15 cellular contexts compared by ENCODE assay signal in genomic region chr4:40292313-40292759, GRCh38. TPM values are rescaled to one million over a fixed set of nuclear protein-coding genes. Genes with fewer than 3 reads are reported as not detected.
A peak's percentile ranks its signal among the peaks of the same experiment; 100 is the strongest.
DNase-seq lines count a peak whose midpoint lies in the region; ATAC-seq and TF ChIP-seq lines count a peak whose summit lies in the region.
"Had no signal": no experiment of that assay in that cellular context is flagged by ENCODE, and none has a peak within 500 bp of the region (broad histone marks: within the 10 kb centered on the region; RNA-seq: fewer than 3 reads in every experiment).

No MANE protein-coding gene starts in this region.

- peak; percentile 56 for DNase-seq in mammary epithelial cell
- DNase-seq in MCF 10A (ENCODE audit: unreplicated experiment) = no peak
- no peak for DNase-seq in activated CD4-positive, alpha-beta memory T cell treated with anti-CD3 and anti-CD28 coated beads for 36 hours
- peak; percentile 58 to 61 for DNase-seq in foreskin fibroblast
- DNase-seq in stromal cell of bone marrow (ENCODE audit: low read depth) = peak; percentile 13
- DNase-seq in NCI-H187 treated with DMSO at 0.1 percent for 48 hours (lab: John Stamatoyannopoulos, UW) = no peak
- DNase-seq: activated naive CD4-positive, alpha-beta T cell; dorsolateral prefrontal cortex; NCI-H2081; ovary; stimulated activated CD4-positive, alpha-beta T cell treated with anti-CD3 and anti-CD28 coated beads, Interleukin-4, amount 100 ng/mL, for 24 hours had no signal

- H3K4me1 Mint-ChIP-seq in MCF 10A (ENCODE audit: insufficient read depth, unreplicated experiment) = peaks cover 24% of the 10 kb centered on the region
- peaks cover 49% of the 10 kb centered on the region for H3K4me1 Mint-ChIP-seq in activated CD4-positive, alpha-beta memory T cell treated with anti-CD3 and anti-CD28 coated beads for 36 hours (ENCODE audit: low read depth)

- in situ Hi-C loops in mammary epithelial cell (cut with MboI; ENCODE audit: low sequenced_read_pairs in 2 of 2) = no loop called here

- POLR2A ChIA-PET in MCF 10A (lab: Yijun Ruan, JAX) = interaction anchor here (0.6 to 1.4 kb wide), 2 partner anchors 9 to 36 kb away, joined by 3 read pairs; no protein-coding TSS in a partner anchor
- POLR2A ChIA-PET in activated CD4-positive, alpha-beta memory T cell treated with anti-CD3 and anti-CD28 coated beads for 36 hours (lab: Charles Lee) = interaction anchor here (1.1 kb wide), 1 partner anchor 9 kb away, joined by 3 read pairs; no protein-coding TSS in a partner anchor

- no peaks in the 10 kb centered on the region for H4K20me1 ChIP-seq in mammary epithelial cell (ENCODE audit: insufficient read depth, low read length)

- H3K27me3 ChIP-seq in mammary epithelial cell (ENCODE audit: insufficient read depth, low read length) = no peaks in the 10 kb centered on the region
- H3K27me3 ChIP-seq: ovary, tibial nerve had no signal

- no TSS peak for BruUV-seq in mammary epithelial cell (replicated peaks; lab: Mats Ljungman, UMichigan)
- no TSS peak for BruUV-seq in MCF 10A (replicated peaks; lab: Mats Ljungman, UMichigan)

- H3K36me3 ChIP-seq in mammary epithelial cell (ENCODE audit: insufficient read depth, low read length) = no peaks in the 10 kb centered on the region
- H3K36me3 ChIP-seq: ovary, tibial nerve had no signal

- WGBS in mammary epithelial cell (ENCODE audit: low coverage, missing lambda C conversion rate) = 90% methylated on average over 2 of the region's 2 CpGs

- dilution Hi-C loops in mammary epithelial cell (cut with HindIII; ENCODE audit: low sequenced_read_pairs) = no loop called here

- H3K27me3 Mint-ChIP-seq in MCF 10A (ENCODE audit: insufficient read depth, unreplicated experiment) = no peaks in the 10 kb centered on the region
- H3K27me3 Mint-ChIP-seq in activated CD4-positive, alpha-beta memory T cell treated with anti-CD3 and anti-CD28 coated beads for 36 hours = no peaks in the 10 kb centered on the region

- H3K79me2 ChIP-seq in mammary epithelial cell (ENCODE audit: insufficient read depth, low read length) = no peaks in the 10 kb centered on the region

- no peak overlapping the region for H3K27ac Mint-ChIP-seq in MCF 10A (ENCODE audit: low read depth, unreplicated experiment)
- H3K27ac Mint-ChIP-seq in activated CD4-positive, alpha-beta memory T cell treated with anti-CD3 and anti-CD28 coated beads for 36 hours = peak overlapping the region; percentile 34

- H3K9ac ChIP-seq in mammary epithelial cell (ENCODE audit: insufficient read depth, low read length) = no peak overlapping the region

- intact Hi-C loops in mammary epithelial cell (cut with micrococcal nuclease) (no loop called here), MCF 10A (cut with micrococcal nuclease) (no loop called here)
- intact Hi-C loops in activated CD4-positive, alpha-beta memory T cell treated with anti-CD3 and anti-CD28 coated beads for 36 hours (cut with micrococcal nuclease) = loop anchor here (5.0 kb wide), 1 partner anchor 1250 kb away; no protein-coding TSS in a partner anchor

- no peak overlapping the region for H3K27ac ChIP-seq in mammary epithelial cell (ENCODE audit: insufficient read depth, low read depth, low read length)
- H3K27ac ChIP-seq: dorsolateral prefrontal cortex, ovary, RWPE1, tibial nerve had no signal

- peaks cover 36% of the 10 kb centered on the region for H3K4me1 ChIP-seq in mammary epithelial cell (ENCODE audit: insufficient read depth, low read length)
- H3K4me1 ChIP-seq: tibial nerve had no signal

- no peak overlapping the region for H3K4me2 ChIP-seq in mammary epithelial cell (ENCODE audit: insufficient read depth, low read depth, low read length)

- H3K4me3 Mint-ChIP-seq in MCF 10A (ENCODE audit: unreplicated experiment) = no peak overlapping the region
- no peak overlapping the region for H3K4me3 Mint-ChIP-seq in activated CD4-positive, alpha-beta memory T cell treated with anti-CD3 and anti-CD28 coated beads for 36 hours

- H3K36me3 Mint-ChIP-seq in MCF 10A (ENCODE audit: insufficient read depth, unreplicated experiment) = no peaks in the 10 kb centered on the region
- H3K36me3 Mint-ChIP-seq in activated CD4-positive, alpha-beta memory T cell treated with anti-CD3 and anti-CD28 coated beads for 36 hours = no peaks in the 10 kb centered on the region

- ATAC-seq in GM21447 (IDR thresholded peaks at IDR 0.05; ENCODE audit: unreplicated experiment) (no peak), HG03039 (IDR thresholded peaks at IDR 0.05; ENCODE audit: unreplicated experiment) (no peak)

- H3K4me3 ChIP-seq in mammary epithelial cell (replicated peaks in 1 of 3; ENCODE audit: insufficient read depth in 1 of 3, low read depth in 2 of 3, low read length in 3 of 3) (no peak overlapping the region), foreskin fibroblast (ENCODE audit: low read depth in 1 of 2, low read length in 2 of 2) (no peak overlapping the region)
- H3K4me3 ChIP-seq: dorsolateral prefrontal cortex, ovary, tibial nerve had no signal

- peak overlapping the region; percentile 84 for H2AFZ ChIP-seq in mammary epithelial cell (ENCODE audit: low read depth, low read length)

- CTCF ChIA-PET in mammary epithelial cell (lab: Charles Lee; ENCODE audit: low non-redundant PET) = no interaction called here
- CTCF ChIA-PET in MCF 10A (lab: Yijun Ruan, JAX) = interaction anchor here (0.5 to 1.4 kb wide), 2 partner anchors 19 to 23 kb away, joined by 5 to 6 read pairs; no protein-coding TSS in a partner anchor
- CTCF ChIA-PET in activated CD4-positive, alpha-beta memory T cell treated with anti-CD3 and anti-CD28 coated beads for 36 hours (lab: Charles Lee) = interaction anchor here (1.0 to 4.1 kb wide), 2 partner anchors 12 to 18 kb away, joined by 4 to 18 read pairs; no protein-coding TSS in a partner anchor

- TF ChIP-seq CTCF in mammary epithelial cell (conservative IDR thresholded peaks at IDR 0.05 in 1 of 2, IDR thresholded peaks at IDR 0.05 in 1 of 2; ENCODE audit: extremely low read depth in 1 of 2, insufficient read depth in 1 of 2, low read depth in 1 of 2, low read length in 2 of 2) = no peak
- no peak for TF ChIP-seq CTCF in MCF 10A (IDR thresholded peaks at IDR 0.05; ENCODE audit: unreplicated experiment)
- TF ChIP-seq CTCF in foreskin fibroblast (IDR thresholded peaks at IDR 0.05; ENCODE audit: low read depth, low read length) = no peak

- H3K9me3 ChIP-seq in mammary epithelial cell (replicated peaks; ENCODE audit: insufficient read depth, low read length) = peaks cover 12% of the 10 kb centered on the region
- H3K9me3 ChIP-seq: ovary, tibial nerve had no signal

- H3K9me3 Mint-ChIP-seq in MCF 10A (ENCODE audit: unreplicated experiment) = peaks cover 4% of the 10 kb centered on the region
- H3K9me3 Mint-ChIP-seq in activated CD4-positive, alpha-beta memory T cell treated with anti-CD3 and anti-CD28 coated beads for 36 hours = peaks cover 4% of the 10 kb centered on the region

RNA-seq across cellular contexts. Expression of gene CHRNA9, which starts 42.8 kb away (rescaled TPM):
- total RNA-seq in mammary epithelial cell (under 1 TPM in 1 of 2 donors, not detected in 1; 0.17 TPM), MCF 10A (2022) (1.8 and 2.0 TPM in 2 replicates)
- polyA plus RNA-seq in mammary epithelial cell = 0.09 TPM
- polyA minus RNA-seq in mammary epithelial cell = not detected
- total RNA-seq in activated CD4-positive, alpha-beta memory T cell treated with anti-CD3 and anti-CD28 coated beads for 36 hours = under 1 TPM; 0.10 to 0.17 TPM
- total RNA-seq: tibial nerve had no signal
- polyA plus RNA-seq: ovary had no signal

Comparison
In these comparisons a context has a peak if more than half of its experiments do, and no peak if none do; other contexts are left out.
1. DNase-seq: peak in mammary epithelial cell (single experiment), foreskin fibroblast (2 of 2) and stromal cell of bone marrow (single experiment); none in MCF 10A (single experiment), activated CD4-positive, alpha-beta memory T cell treated with anti-CD3 and anti-CD28 coated beads for 36 hours (single experiment) and NCI-H187 treated with DMSO at 0.1 percent for 48 hours (single experiment).